1 cellular context compared by ENCODE assay signal in the genomic region with DNA sequence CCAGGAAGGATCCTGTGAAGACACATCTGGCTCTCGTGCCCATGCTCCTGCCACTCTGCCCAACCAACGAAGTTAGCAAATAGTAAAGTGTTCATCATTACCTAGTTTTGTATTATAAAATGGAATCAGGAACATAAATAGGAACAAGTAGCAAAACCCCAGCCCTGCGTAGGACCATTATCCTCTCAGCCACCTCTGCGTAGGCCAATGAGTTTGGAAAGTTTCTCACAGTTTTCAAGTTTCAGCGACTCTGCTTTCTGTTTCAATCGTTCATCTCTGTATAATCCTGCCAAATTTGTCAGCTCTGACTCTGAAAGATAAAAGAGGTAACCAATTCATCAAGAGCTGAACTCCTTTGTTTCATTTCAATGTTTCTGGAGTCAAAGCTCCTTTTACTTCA.
TF ChIP-seq lines count a peak whose summit lies in the region.

No MANE protein-coding gene starts in this region.

TF ChIP-seq in endothelial cell of umbilical vein, 7 proteins besides CTCF, POLR2A, EP300 and RAD21:
- TF ChIP-seq GATA2 (IDR thresholded peaks at IDR 0.05; ENCODE audit: insufficient read depth, insufficient read length, low read depth, low read length) (no peak), FOS (IDR thresholded peaks at IDR 0.05; ENCODE audit: borderline replicate concordance, insufficient read depth, low read length) (no peak), JUN (IDR thresholded peaks at IDR 0.05; ENCODE audit: borderline replicate concordance, insufficient read depth, insufficient read length, low read depth) (no peak), POLR2AphosphoS5 (IDR thresholded peaks at IDR 0.05; ENCODE audit: insufficient read depth, low read depth, low read length) (no peak), EZH2 (IDR thresholded peaks at IDR 0.05; ENCODE audit: borderline replicate concordance, low read depth, low read length, severe bottlenecking) (no peak), MYC (IDR thresholded peaks at IDR 0.05; ENCODE audit: low read depth, low read length) (no peak)
- TF ChIP-seq, protein P1, sequence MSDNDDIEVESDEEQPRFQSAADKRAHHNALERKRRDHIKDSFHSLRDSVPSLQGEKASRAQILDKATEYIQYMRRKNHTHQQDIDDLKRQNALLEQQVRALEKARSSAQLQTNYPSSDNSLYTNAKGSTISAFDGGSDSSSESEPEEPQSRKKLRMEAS (IDR thresholded peaks at IDR 0.05; ENCODE audit: insufficient read depth, insufficient read length), result no peak
